Comparison of ENCODE assay signal across 25 cellular contexts in genomic region chr5:43967165-43967564, GRCh38.
"Had no signal": no experiment of that assay in that cellular context is flagged by ENCODE, and none has a peak within 500 bp of the region (broad histone marks: within the 10 kb centered on the region; RNA-seq: fewer than 3 reads in every experiment).

No MANE protein-coding gene starts in this region.

- H3K27me3 ChIP-seq: dorsolateral prefrontal cortex, gastrocnemius medialis, ovary, spleen, testis, tibial artery, upper lobe of left lung, uterus had no signal

- H3K36me3 ChIP-seq: gastrocnemius medialis, ovary, spleen, tibial artery, upper lobe of left lung, uterus had no signal

- H3K9me3 ChIP-seq: gastrocnemius medialis, ovary, psoas muscle, testis, tibial artery, uterus had no signal

- DNase-seq: central memory CD4-positive, alpha-beta T cell; dorsolateral prefrontal cortex; effector CD4-positive, alpha-beta T cell; gastrocnemius medialis; head of caudate nucleus; mesendoderm; naive thymus-derived CD8-positive, alpha-beta T cell; nephron progenitor cell; nucleus accumbens; ovary; posterior cingulate gyrus; psoas muscle; spleen; stimulated activated CD4-positive, alpha-beta T cell treated with anti-CD3 and anti-CD28 coated beads, Interleukin-4, amount 100 ng/mL, for 4 hours; stimulated activated naive CD8-positive, alpha-beta T cell treated with anti-CD3 and anti-CD28 coated beads, Interleukin-15, Interleukin-2, amounts not matched to agents 100 U/mL and 50 U/mL, for 24 hours; substantia nigra; testis; tibial artery; upper lobe of left lung had no signal

- ATAC-seq: esophagus mucosa; gastrocnemius medialis; left lobe of liver; naive thymus-derived CD8-positive, alpha-beta T cell; psoas muscle; right cardiac atrium; stimulated activated memory B cell treated with anti-CD40 and anti-IgM and Interleukin-4, amounts not matched to agents 10 μg/mL and 1 μg/mL and 100 μg/mL, for 72 hours; stimulated activated naive CD8-positive, alpha-beta T cell treated with anti-CD3 and anti-CD28 coated beads, Interleukin-15, Interleukin-2, amounts not matched to agents 100 U/mL and 50 U/mL, for 24 hours had no signal

- H3K4me3 ChIP-seq: dorsolateral prefrontal cortex, gastrocnemius medialis, ovary, psoas muscle, skin epidermis, spleen, testis, tibial artery, upper lobe of left lung, uterus had no signal

- H3K4me1 ChIP-seq: gastrocnemius medialis, psoas muscle, spleen, testis, tibial artery, upper lobe of left lung, uterus had no signal
